In genomic region chr12:114743799-114744198, GRCh38 we compare ENCODE assay signal across 2 cellular contexts.
TF ChIP-seq lines count a peak whose summit lies in the region.

No MANE protein-coding gene starts in this region.

TF ChIP-seq in HepG2, 621 proteins besides CTCF, POLR2A, EP300 and RAD21:
- peak; percentile 86 for TF ChIP-seq ZNF121 (CRISPR knock-in tag; IDR thresholded peaks at IDR 0.05)
- no peak for TF ChIP-seq HOXA5 (CRISPR knock-in tag; IDR thresholded peaks at IDR 0.05)
- no peak for TF ChIP-seq ZNF280D (CRISPR knock-in tag; IDR thresholded peaks at IDR 0.05)

TF ChIP-seq in WTC11, 78 proteins besides CTCF, POLR2A, EP300 and RAD21:
- TF ChIP-seq GTF2I (CRISPR knock-in tag; conservative IDR thresholded peaks at IDR 0.05) (no peak), EMX1 (CRISPR knock-in tag; IDR thresholded peaks at IDR 0.05) (no peak), ZNF281 (CRISPR knock-in tag; IDR thresholded peaks at IDR 0.05) (no peak), ZBTB21 (CRISPR knock-in tag; IDR thresholded peaks at IDR 0.05; ENCODE audit: borderline replicate concordance) (no peak), JUN (CRISPR knock-in tag; IDR thresholded peaks at IDR 0.05) (no peak), RELA (CRISPR knock-in tag; IDR thresholded peaks at IDR 0.05; ENCODE audit: borderline replicate concordance) (no peak), ZNF121 (CRISPR knock-in tag; IDR thresholded peaks at IDR 0.05) (peak; percentile 26; the same call in 1 of the 2 replicates), RORB (CRISPR knock-in tag; IDR thresholded peaks at IDR 0.05) (no peak)
